ENCODE assay signal across 1 cellular context in the genomic region with DNA sequence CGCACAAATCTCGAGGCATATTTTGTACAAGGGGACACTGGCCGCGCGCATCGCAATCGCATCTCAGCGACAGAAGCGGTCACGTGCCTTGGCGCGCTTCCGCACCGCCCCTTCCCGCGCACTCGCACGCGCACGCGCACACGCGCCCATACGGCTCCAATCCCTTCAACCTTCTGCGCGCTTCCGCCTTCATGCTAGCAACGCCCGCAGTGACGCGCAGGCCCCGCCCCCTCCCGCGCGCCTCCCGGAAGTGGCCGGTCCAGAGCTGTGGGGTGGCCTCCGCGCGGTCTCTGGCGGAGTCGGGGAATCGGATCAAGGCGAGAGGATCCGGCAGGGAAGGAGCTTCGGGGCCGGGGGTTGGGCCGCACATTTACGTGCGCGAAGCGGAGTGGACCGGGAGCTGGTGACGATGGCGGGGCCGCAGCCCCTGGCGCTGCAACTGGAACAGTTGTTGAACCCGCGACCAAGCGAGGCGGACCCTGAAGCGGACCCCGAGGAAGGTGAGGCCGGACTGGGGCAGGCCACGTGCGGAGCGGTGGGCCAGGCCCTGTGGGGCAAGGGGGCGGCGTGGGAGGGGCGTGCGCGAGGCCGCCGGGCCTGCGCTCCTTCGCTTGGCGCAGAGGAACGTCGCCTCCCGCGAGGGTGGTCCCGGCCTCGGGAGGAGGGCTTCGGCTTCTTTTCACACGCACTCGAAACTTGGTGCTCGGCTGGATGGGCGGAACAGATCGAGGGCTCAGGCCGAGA.
TF ChIP-seq lines count a peak whose summit lies in the region.

A gene with protein sequence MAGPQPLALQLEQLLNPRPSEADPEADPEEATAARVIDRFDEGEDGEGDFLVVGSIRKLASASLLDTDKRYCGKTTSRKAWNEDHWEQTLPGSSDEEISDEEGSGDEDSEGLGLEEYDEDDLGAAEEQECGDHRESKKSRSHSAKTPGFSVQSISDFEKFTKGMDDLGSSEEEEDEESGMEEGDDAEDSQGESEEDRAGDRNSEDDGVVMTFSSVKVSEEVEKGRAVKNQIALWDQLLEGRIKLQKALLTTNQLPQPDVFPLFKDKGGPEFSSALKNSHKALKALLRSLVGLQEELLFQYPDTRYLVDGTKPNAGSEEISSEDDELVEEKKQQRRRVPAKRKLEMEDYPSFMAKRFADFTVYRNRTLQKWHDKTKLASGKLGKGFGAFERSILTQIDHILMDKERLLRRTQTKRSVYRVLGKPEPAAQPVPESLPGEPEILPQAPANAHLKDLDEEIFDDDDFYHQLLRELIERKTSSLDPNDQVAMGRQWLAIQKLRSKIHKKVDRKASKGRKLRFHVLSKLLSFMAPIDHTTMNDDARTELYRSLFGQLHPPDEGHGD (plus strand): TSS at position 238 of the 744 bp plus-strand sequence. CDS start 172 bp downstream, at position 410.

TF ChIP-seq in HCT116, 20 proteins besides CTCF, POLR2A, EP300 and RAD21 (continued from another document):
- TF ChIP-seq, protein P1, sequence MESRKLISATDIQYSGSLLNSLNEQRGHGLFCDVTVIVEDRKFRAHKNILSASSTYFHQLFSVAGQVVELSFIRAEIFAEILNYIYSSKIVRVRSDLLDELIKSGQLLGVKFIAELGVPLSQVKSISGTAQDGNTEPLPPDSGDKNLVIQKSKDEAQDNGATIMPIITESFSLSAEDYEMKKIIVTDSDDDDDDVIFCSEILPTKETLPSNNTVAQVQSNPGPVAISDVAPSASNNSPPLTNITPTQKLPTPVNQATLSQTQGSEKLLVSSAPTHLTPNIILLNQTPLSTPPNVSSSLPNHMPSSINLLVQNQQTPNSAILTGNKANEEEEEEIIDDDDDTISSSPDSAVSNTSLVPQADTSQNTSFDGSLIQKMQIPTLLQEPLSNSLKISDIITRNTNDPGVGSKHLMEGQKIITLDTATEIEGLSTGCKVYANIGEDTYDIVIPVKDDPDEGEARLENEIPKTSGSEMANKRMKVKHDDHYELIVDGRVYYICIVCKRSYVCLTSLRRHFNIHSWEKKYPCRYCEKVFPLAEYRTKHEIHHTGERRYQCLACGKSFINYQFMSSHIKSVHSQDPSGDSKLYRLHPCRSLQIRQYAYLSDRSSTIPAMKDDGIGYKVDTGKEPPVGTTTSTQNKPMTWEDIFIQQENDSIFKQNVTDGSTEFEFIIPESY (IDR thresholded peaks at IDR 0.05; ENCODE audit: extremely low read depth, insufficient replicate concordance, low read length), result no peak
- TF ChIP-seq TCF7L2 (IDR thresholded peaks at IDR 0.05; ENCODE audit: borderline replicate concordance, extremely low read depth, insufficient read depth, insufficient read length), result peak; percentile 29
- peak; percentile 23 for TF ChIP-seq YY1 (IDR thresholded peaks at IDR 0.05; ENCODE audit: extremely low read depth, insufficient replicate concordance, low read depth, low read length)
- TF ChIP-seq FOSL1 (IDR thresholded peaks at IDR 0.05; ENCODE audit: low read depth), result no peak
- peak; percentile 35; the same call in 1 of the 2 replicates for TF ChIP-seq EGR1 (IDR thresholded peaks at IDR 0.05; ENCODE audit: low read depth)
- peak; percentile 88 for TF ChIP-seq ZFX (IDR thresholded peaks at IDR 0.05)
- peak; percentile 99 for TF ChIP-seq ELF1 (IDR thresholded peaks at IDR 0.05; ENCODE audit: borderline replicate concordance, low read depth)
- TF ChIP-seq SP1 (IDR thresholded peaks at IDR 0.05; ENCODE audit: low read depth), result peak; percentile 80
- no peak for TF ChIP-seq JUND (IDR thresholded peaks at IDR 0.05)
